20 cellular contexts compared by ENCODE assay signal in genomic region chr21:29473808-29474207, GRCh38.
DNase-seq lines count a peak whose midpoint lies in the region; ATAC-seq and TF ChIP-seq lines count a peak whose summit lies in the region.
"Had no signal": no experiment of that assay in that cellular context is flagged by ENCODE, and none has a peak within 500 bp of the region (broad histone marks: within the 10 kb centered on the region; RNA-seq: fewer than 3 reads in every experiment).

No MANE protein-coding gene starts in this region.

- H2BK5ac ChIP-seq in trophoblast cell (ENCODE audit: low read depth, low read length, poor library complexity) = no peak overlapping the region

- H3K14ac ChIP-seq in trophoblast cell (ENCODE audit: low read length) = no peak overlapping the region

- H3K27ac ChIP-seq in liver (ENCODE audit: low read depth in 1 of 2, low read length in 2 of 2) (no peak overlapping the region), trophoblast cell (ENCODE audit: low read depth, low read length) (no peak overlapping the region), WERI-Rb-1 (no peak overlapping the region)
- H3K27ac ChIP-seq: BLaER1 treated with 17β-estradiol and CSF1 and Interleukin-3, amounts not matched to agents 10 nM and 100 nM; HL-60 had no signal

- H3K27ac Mint-ChIP-seq in activated naive CD4-positive, alpha-beta T cell treated with anti-CD3 and anti-CD28 coated beads, Interleukin-2, amount 50 U/mL, for 72 hours = peak overlapping the region; percentile 14 to 26
- no peak overlapping the region for H3K27ac Mint-ChIP-seq in activated naive CD4-positive, alpha-beta T cell treated with anti-CD3 and anti-CD28 coated beads for 36 hours
- H3K27ac Mint-ChIP-seq in activated CD4-positive, alpha-beta T cell treated with anti-CD3 and anti-CD28 coated beads, Interleukin-2, amount 10 ng/mL, durations not matched to agents 7 days and 5 days = no peak overlapping the region
- H3K27ac Mint-ChIP-seq: B cell; CD8-positive, alpha-beta memory T cell had no signal

- H2AFZ ChIP-seq in trophoblast cell (ENCODE audit: insufficient read depth, low read length, poor library complexity) = no peak overlapping the region

- H3K9me3 ChIP-seq in liver (ENCODE audit: control insufficient read depth in 4 of 4, low read length in 3 of 4) (no peaks in the 10 kb centered on the region), trophoblast cell (ENCODE audit: insufficient read depth, low read depth, low read length) (peaks cover 2% of the 10 kb centered on the region), WERI-Rb-1 (ENCODE audit: severe bottlenecking) (peaks cover 5% of the 10 kb centered on the region)

- H3K79me2 ChIP-seq in trophoblast cell (ENCODE audit: control insufficient read depth, insufficient read depth, low read length, poor library complexity) = no peaks in the 10 kb centered on the region

- 43% methylated on average over 2 of the region's 2 CpGs for WGBS in liver
- WGBS in trophoblast cell (ENCODE audit: extremely low coverage, insufficient coverage, insufficient read length) = no CpG with 5 or more reads among the region's 2 CpGs

- peaks cover 11% of the 10 kb centered on the region for H3K4me1 Mint-ChIP-seq in activated naive CD4-positive, alpha-beta T cell treated with anti-CD3 and anti-CD28 coated beads for 36 hours (ENCODE audit: low read depth)
- peaks cover 17% of the 10 kb centered on the region for H3K4me1 Mint-ChIP-seq in activated CD4-positive, alpha-beta T cell treated with anti-CD3 and anti-CD28 coated beads, Interleukin-2, amount 10 ng/mL, durations not matched to agents 7 days and 5 days

- no peak overlapping the region for H4K91ac ChIP-seq in trophoblast cell (ENCODE audit: low read depth, low read length)

- no peak overlapping the region for H3K9ac ChIP-seq in liver (ENCODE audit: low read depth in 1 of 2, low read length in 2 of 2)
- H3K9ac ChIP-seq in trophoblast cell (ENCODE audit: low read length) = no peak overlapping the region
- H3K9ac ChIP-seq: BLaER1 treated with 17β-estradiol and CSF1 and Interleukin-3, amounts not matched to agents 10 nM and 100 nM had no signal

- H3K27me3 ChIP-seq in liver (ENCODE audit: control insufficient read depth in 4 of 4, insufficient read depth in 4 of 4, low read length in 3 of 4) = no peaks in the 10 kb centered on the region
- no peaks in the 10 kb centered on the region for H3K27me3 ChIP-seq in trophoblast cell (ENCODE audit: insufficient read depth, low read length)
- H3K27me3 ChIP-seq in WERI-Rb-1 (ENCODE audit: insufficient read depth, low read depth, severe bottlenecking) = no peaks in the 10 kb centered on the region
- H3K27me3 ChIP-seq: BLaER1 treated with 17β-estradiol and CSF1 and Interleukin-3, amounts not matched to agents 10 nM and 100 nM had no signal

- no peak overlapping the region for H4K12ac ChIP-seq in trophoblast cell (ENCODE audit: low read depth, low read length)

- intact Hi-C loops in activated naive CD4-positive, alpha-beta T cell treated with anti-CD3 and anti-CD28 coated beads for 36 hours (cut with micrococcal nuclease) = no loop called here

- no peak overlapping the region for H3K23ac ChIP-seq in trophoblast cell (ENCODE audit: low read length)

- H3K4me1 ChIP-seq in liver (ENCODE audit: control insufficient read depth in 4 of 4, insufficient read depth in 4 of 4, low read length in 3 of 4) (peaks cover 0 to 5% (median 0%) of the 10 kb centered on the region in 4 donors), trophoblast cell (ENCODE audit: control insufficient read depth in 1 of 2, insufficient read depth in 2 of 2, low read length in 2 of 2) (peaks cover 0 to 2% of the 10 kb centered on the region in 2 experiments)

- TF ChIP-seq RAD21 in liver (IDR thresholded peaks at IDR 0.05) = peak in 1 of 2 donors; percentile 20

- POLR2A ChIA-PET in activated CD4-positive, alpha-beta T cell treated with anti-CD3 and anti-CD28 coated beads, Interleukin-2, amount 10 ng/mL, durations not matched to agents 7 days and 5 days (lab: Charles Lee) = no interaction called here

- H3K9me3 Mint-ChIP-seq in activated naive CD4-positive, alpha-beta T cell treated with anti-CD3 and anti-CD28 coated beads, Interleukin-2, amount 50 U/mL, for 72 hours = no peaks in the 10 kb centered on the region
- no peaks in the 10 kb centered on the region for H3K9me3 Mint-ChIP-seq in activated naive CD4-positive, alpha-beta T cell treated with anti-CD3 and anti-CD28 coated beads for 36 hours
- no peaks in the 10 kb centered on the region for H3K9me3 Mint-ChIP-seq in activated CD4-positive, alpha-beta T cell treated with anti-CD3 and anti-CD28 coated beads, Interleukin-2, amount 10 ng/mL, durations not matched to agents 7 days and 5 days
- H3K9me3 Mint-ChIP-seq: CD8-positive, alpha-beta memory T cell; H9 had no signal

- H4K8ac ChIP-seq in trophoblast cell (ENCODE audit: low read depth, low read length) = no peak overlapping the region

- no peak overlapping the region for H2AK5ac ChIP-seq in trophoblast cell (ENCODE audit: low read length)

- H2BK120ac ChIP-seq in trophoblast cell (ENCODE audit: insufficient read depth, low read length, poor library complexity) = no peak overlapping the region

- no peak overlapping the region for H3K4me3 Mint-ChIP-seq in activated naive CD4-positive, alpha-beta T cell treated with anti-CD3 and anti-CD28 coated beads for 36 hours
- no peak overlapping the region for H3K4me3 Mint-ChIP-seq in activated CD4-positive, alpha-beta T cell treated with anti-CD3 and anti-CD28 coated beads, Interleukin-2, amount 10 ng/mL, durations not matched to agents 7 days and 5 days
- H3K4me3 Mint-ChIP-seq: B cell; CD8-positive, alpha-beta memory T cell; H9 had no signal

- no peak for DNase-seq in activated naive CD4-positive, alpha-beta T cell treated with anti-CD3 and anti-CD28 coated beads, Interleukin-2, amount 50 U/mL, for 72 hours (ENCODE audit: low spot score in 2 of 2)
- no peak for DNase-seq in activated naive CD4-positive, alpha-beta T cell treated with anti-CD3 and anti-CD28 coated beads for 36 hours
- DNase-seq in trophoblast cell = no peak
- no peak for DNase-seq in WERI-Rb-1
- no peak for DNase-seq in activated CD4-positive, alpha-beta T cell treated with anti-CD3 and anti-CD28 coated beads, Interleukin-2, amount 10 ng/mL, durations not matched to agents 7 days and 5 days
- DNase-seq: 8988T; CD8-positive, alpha-beta memory T cell; COR-L47; DMS 273 treated with DMSO at 0.1 percent for 48 hours; DMS53; DND-41; EL; H9; IMR-90 had no signal

- CTCF ChIA-PET in activated naive CD4-positive, alpha-beta T cell treated with anti-CD3 and anti-CD28 coated beads for 36 hours (lab: Charles Lee) = interaction anchor here (1.5 kb wide), 1 partner anchor 379 kb away, joined by 4 read pairs; no protein-coding TSS in a partner anchor
- CTCF ChIA-PET in activated CD4-positive, alpha-beta T cell treated with anti-CD3 and anti-CD28 coated beads, Interleukin-2, amount 10 ng/mL, durations not matched to agents 7 days and 5 days (lab: Charles Lee) = no interaction called here

- H3K79me1 ChIP-seq in trophoblast cell (ENCODE audit: low read length) = no peaks in the 10 kb centered on the region

- no peak overlapping the region for H3K18ac ChIP-seq in trophoblast cell (ENCODE audit: low read length)

- H3K4ac ChIP-seq in trophoblast cell (ENCODE audit: low read depth, low read length) = no peak overlapping the region

- H3K4me3 ChIP-seq in liver (ENCODE audit: low read depth in 1 of 3, low read length in 3 of 3) (no peak overlapping the region), trophoblast cell (ENCODE audit: low read depth, low read length) (peak overlapping the region; percentile 1), WERI-Rb-1 (ENCODE audit: low read depth, low read length) (no peak overlapping the region)
- H3K4me3 ChIP-seq: BLaER1 treated with 17β-estradiol and CSF1 and Interleukin-3, amounts not matched to agents 10 nM and 100 nM; GM12878 had no signal

- no peak overlapping the region for H2BK12ac ChIP-seq in trophoblast cell (ENCODE audit: low read length)

- H3K36me3 ChIP-seq in liver (ENCODE audit: control insufficient read depth in 4 of 4, insufficient read depth in 3 of 4, low read depth in 1 of 4, low read length in 3 of 4) (no peaks in the 10 kb centered on the region), trophoblast cell (ENCODE audit: control insufficient read depth in 1 of 2, insufficient read depth in 2 of 2, low read length in 2 of 2) (no peaks in the 10 kb centered on the region), WERI-Rb-1 (no peaks in the 10 kb centered on the region)

- no peaks in the 10 kb centered on the region for H3K27me3 Mint-ChIP-seq in activated naive CD4-positive, alpha-beta T cell treated with anti-CD3 and anti-CD28 coated beads for 36 hours (ENCODE audit: low read depth)
- H3K27me3 Mint-ChIP-seq in activated CD4-positive, alpha-beta T cell treated with anti-CD3 and anti-CD28 coated beads, Interleukin-2, amount 10 ng/mL, durations not matched to agents 7 days and 5 days = no peaks in the 10 kb centered on the region
- H3K27me3 Mint-ChIP-seq: B cell had no signal

- TF ChIP-seq CTCF in liver (IDR thresholded peaks at IDR 0.05; ENCODE audit: low read depth, low read length, missing input control) (no peak), WERI-Rb-1 (IDR thresholded peaks at IDR 0.05; ENCODE audit: low read depth, low read length) (no peak)

- no peak overlapping the region for H3K4me2 ChIP-seq in trophoblast cell (ENCODE audit: low read length)
- H3K4me2 ChIP-seq: BLaER1 treated with 17β-estradiol and CSF1 and Interleukin-3, amounts not matched to agents 10 nM and 100 nM had no signal

- no peak for ATAC-seq in activated naive CD4-positive, alpha-beta T cell treated with anti-CD3 and anti-CD28 coated beads, Interleukin-2, amount 50 U/mL, for 72 hours
- ATAC-seq in HG02623 (IDR thresholded peaks at IDR 0.05; ENCODE audit: unreplicated experiment) = no peak
- ATAC-seq: GM12878 had no signal

- no peaks in the 10 kb centered on the region for H3K36me3 Mint-ChIP-seq in activated naive CD4-positive, alpha-beta T cell treated with anti-CD3 and anti-CD28 coated beads, Interleukin-2, amount 50 U/mL, for 72 hours
- peaks cover 1% of the 10 kb centered on the region for H3K36me3 Mint-ChIP-seq in activated naive CD4-positive, alpha-beta T cell treated with anti-CD3 and anti-CD28 coated beads for 36 hours (ENCODE audit: low read depth)
- H3K36me3 Mint-ChIP-seq in activated CD4-positive, alpha-beta T cell treated with anti-CD3 and anti-CD28 coated beads, Interleukin-2, amount 10 ng/mL, durations not matched to agents 7 days and 5 days (ENCODE audit: low read depth) = no peaks in the 10 kb centered on the region

TF ChIP-seq in liver, 16 proteins besides CTCF, POLR2A, EP300 and RAD21:
- peak; percentile 77 to 86 for TF ChIP-seq HNF4A (conservative IDR thresholded peaks at IDR 0.05)
- no peak for TF ChIP-seq EGR1 (IDR thresholded peaks at IDR 0.05; ENCODE audit: low read depth in 2 of 2)
- peak; percentile 49 for TF ChIP-seq SP1 (IDR thresholded peaks at IDR 0.05)
- TF ChIP-seq HNF4G (IDR thresholded peaks at IDR 0.05) = peak; percentile 66

Comparison
In these comparisons a context has a peak if more than half of its experiments do, and no peak if none do; other contexts are left out.
1. H3K27ac Mint-ChIP-seq: peak in activated naive CD4-positive, alpha-beta T cell treated with anti-CD3 and anti-CD28 coated beads, Interleukin-2, amount 50 U/mL, for 72 hours (2 of 2); none in activated naive CD4-positive, alpha-beta T cell treated with anti-CD3 and anti-CD28 coated beads for 36 hours (single experiment) and activated CD4-positive, alpha-beta T cell treated with anti-CD3 and anti-CD28 coated beads, Interleukin-2, amount 10 ng/mL, durations not matched to agents 7 days and 5 days (single experiment).